ENCODE assay signal across 1 cellular context in the genomic region with DNA sequence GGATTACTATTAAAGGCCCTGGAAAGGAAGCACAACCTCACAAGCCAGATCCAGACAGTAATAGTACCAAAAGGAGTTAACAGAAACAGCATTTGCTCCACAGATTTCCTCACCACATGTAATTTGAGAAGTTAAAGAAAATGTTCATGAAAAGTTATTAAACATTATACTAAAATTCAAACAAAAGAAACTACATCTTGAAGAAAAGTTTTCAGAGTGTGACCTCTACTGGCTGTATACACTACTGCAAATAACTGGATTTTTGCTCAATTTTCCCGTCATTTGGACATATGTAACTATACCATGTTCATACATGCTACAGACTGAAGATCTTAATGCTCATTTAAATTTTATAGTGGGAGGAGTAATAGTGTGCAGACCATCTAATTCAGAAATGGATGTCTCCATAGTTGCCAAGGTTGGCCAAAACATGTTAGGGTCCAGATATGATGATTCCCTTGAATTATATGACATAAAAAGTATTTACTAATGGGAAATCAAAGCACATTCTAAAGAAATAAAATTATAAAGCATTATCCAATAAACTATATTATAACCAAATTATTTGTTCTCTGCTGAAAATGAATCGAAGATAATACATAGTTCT.
TF ChIP-seq lines count a peak whose summit lies in the region.

No MANE protein-coding gene starts in this region.

TF ChIP-seq in endothelial cell of umbilical vein, 7 proteins besides CTCF, POLR2A, EP300 and RAD21 (continued from another document):
- TF ChIP-seq GATA2 (IDR thresholded peaks at IDR 0.05; ENCODE audit: insufficient read depth, insufficient read length, low read depth, low read length) = no peak
- TF ChIP-seq, protein P1, sequence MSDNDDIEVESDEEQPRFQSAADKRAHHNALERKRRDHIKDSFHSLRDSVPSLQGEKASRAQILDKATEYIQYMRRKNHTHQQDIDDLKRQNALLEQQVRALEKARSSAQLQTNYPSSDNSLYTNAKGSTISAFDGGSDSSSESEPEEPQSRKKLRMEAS (IDR thresholded peaks at IDR 0.05; ENCODE audit: insufficient read depth, insufficient read length) = no peak
- no peak for TF ChIP-seq JUN (IDR thresholded peaks at IDR 0.05; ENCODE audit: borderline replicate concordance, insufficient read depth, insufficient read length, low read depth)
- TF ChIP-seq MYC (IDR thresholded peaks at IDR 0.05; ENCODE audit: low read depth, low read length) = no peak
- no peak for TF ChIP-seq FOS (IDR thresholded peaks at IDR 0.05; ENCODE audit: borderline replicate concordance, insufficient read depth, low read length)
- no peak for TF ChIP-seq EZH2 (IDR thresholded peaks at IDR 0.05; ENCODE audit: borderline replicate concordance, low read depth, low read length, severe bottlenecking)
